ENCODE assay signal across 8 cellular contexts in genomic region chr4:101349346-101350064, GRCh38. TPM values are rescaled to one million over a fixed set of nuclear protein-coding genes. Genes with fewer than 3 reads are reported as not detected.
DNase-seq lines count a peak whose midpoint lies in the region; ATAC-seq and TF ChIP-seq lines count a peak whose summit lies in the region.

No MANE protein-coding gene starts in this region.

- peaks cover 13% of the 10 kb centered on the region for H3K79me2 ChIP-seq in SK-N-SH (ENCODE audit: insufficient read depth)

- TF ChIP-seq CTCF in SK-N-SH (IDR thresholded peaks at IDR 0.05) (no peak), activated B cell treated with CpG ODN at 0.5 μM for 24 hours (IDR thresholded peaks at IDR 0.05) (no peak), right lobe of liver (IDR thresholded peaks at IDR 0.05) (no peak), osteocyte (IDR thresholded peaks at IDR 0.05) (no peak)

- H3K36me3 Mint-ChIP-seq in activated B cell treated with CpG ODN at 0.5 μM for 24 hours (ENCODE audit: low read depth) (peaks cover 17% of the 10 kb centered on the region), osteocyte (ENCODE audit: unreplicated experiment) (no peaks in the 10 kb centered on the region)

- peaks cover 31% of the 10 kb centered on the region for H3K4me1 Mint-ChIP-seq in activated B cell treated with CpG ODN at 0.5 μM for 24 hours
- peaks cover 24% of the 10 kb centered on the region for H3K4me1 Mint-ChIP-seq in osteocyte (ENCODE audit: unreplicated experiment)

- H3K9me3 ChIP-seq in SK-N-SH (no peaks in the 10 kb centered on the region), right lobe of liver (no peaks in the 10 kb centered on the region)

- H3K27me3 ChIP-seq in SK-N-SH (ENCODE audit: insufficient read depth), result no peaks in the 10 kb centered on the region
- H3K27me3 ChIP-seq in right lobe of liver, result no peaks in the 10 kb centered on the region

- peak overlapping the region; percentile 94 for H3K4me2 ChIP-seq in SK-N-SH

- H3K9me3 Mint-ChIP-seq in activated B cell treated with CpG ODN at 0.5 μM for 24 hours (no peaks in the 10 kb centered on the region), osteocyte (ENCODE audit: unreplicated experiment) (no peaks in the 10 kb centered on the region)

- H2AFZ ChIP-seq in SK-N-SH (ENCODE audit: low read depth), result no peak overlapping the region

- peak overlapping the region; percentile 29 to 95; a peak in 2 of 4 replicates for H3K27ac ChIP-seq in SK-N-SH (ENCODE audit: low read depth in 2 of 2, low read length in 1 of 2)
- no peak overlapping the region for H3K27ac ChIP-seq in right lobe of liver

- intact Hi-C loops in activated B cell treated with CpG ODN at 0.5 μM for 24 hours (cut with micrococcal nuclease) (loop anchor here (5.0 to 10.0 kb wide), 9 partner anchors 178 to 1787 kb away; partner anchors contain the start of genes SLC9B2, TRMT10A and UBE2D3), right lobe of liver (cut with DNase I) (no loop called here)

- 74% methylated on average over 4 of the region's 4 CpGs for WGBS in SK-N-SH (ENCODE audit: low lambda C conversion rate)
- WGBS in right lobe of liver (ENCODE audit: insufficient coverage, low coverage, low lambda C conversion rate, missing lambda C conversion rate), result 47% methylated on average over 4 of the region's 4 CpGs

- no peak for TF ChIP-seq POLR2A in right lobe of liver (IDR thresholded peaks at IDR 0.05)

- H3K27me3 Mint-ChIP-seq in activated B cell treated with CpG ODN at 0.5 μM for 24 hours (no peaks in the 10 kb centered on the region), osteocyte (ENCODE audit: unreplicated experiment) (no peaks in the 10 kb centered on the region)

- peaks cover 5 to 23% of the 10 kb centered on the region in 2 experiments for H3K4me1 ChIP-seq in SK-N-SH (ENCODE audit: control insufficient read depth in 1 of 2, insufficient read depth in 2 of 2, low read depth in 1 of 2, low read length in 1 of 2)
- H3K4me1 ChIP-seq in right lobe of liver, result no peaks in the 10 kb centered on the region

- H3K9me2 ChIP-seq in SK-N-SH, result no peaks in the 10 kb centered on the region

- no peaks in the 10 kb centered on the region for H3K36me3 ChIP-seq in SK-N-SH (replicated peaks in 1 of 2; ENCODE audit: control insufficient read depth in 1 of 2, insufficient read depth in 2 of 2, low read length in 1 of 2)
- no peaks in the 10 kb centered on the region for H3K36me3 ChIP-seq in right lobe of liver

- CTCF ChIA-PET in SK-N-SH (lab: Yijun Ruan, JAX), result no interaction called here
- CTCF ChIA-PET in activated B cell treated with CpG ODN at 0.5 μM for 24 hours (lab: Charles Lee), result interaction anchor here (1.0 kb wide), 1 partner anchor 330 kb away, joined by 5 read pairs; no protein-coding TSS in a partner anchor

- H3K4me3 Mint-ChIP-seq in activated B cell treated with CpG ODN at 0.5 μM for 24 hours (peak overlapping the region; percentile 94), osteocyte (ENCODE audit: unreplicated experiment) (no peak overlapping the region)

- no peak overlapping the region for H3K4me3 ChIP-seq in SK-N-SH (ENCODE audit: low read depth in 2 of 2, low read length in 1 of 2)
- H3K4me3 ChIP-seq in right lobe of liver, result no peak overlapping the region

- peaks cover 30% of the 10 kb centered on the region for H3F3A ChIP-seq in SK-N-SH (replicated peaks; ENCODE audit: insufficient read depth)

- ATAC-seq in SK-N-SH treated with all-trans-retinoic acid at 6 μM for 48 hours, result no peak
- no peak for ATAC-seq in activated B cell treated with CpG ODN at 0.5 μM for 24 hours (ENCODE audit: low read depth)
- ATAC-seq in right lobe of liver, result no peak
- ATAC-seq in HG03571 (IDR thresholded peaks at IDR 0.05; ENCODE audit: unreplicated experiment), result no peak

- POLR2A ChIA-PET in SK-N-SH (lab: Yijun Ruan, JAX) (no interaction called here), activated B cell treated with CpG ODN at 0.5 μM for 24 hours (lab: Charles Lee) (interaction anchor here (0.7 kb wide), 2 partner anchors 215 to 442 kb away, joined by 3 to 4 read pairs; no protein-coding TSS in a partner anchor)

- H3K27ac Mint-ChIP-seq in activated B cell treated with CpG ODN at 0.5 μM for 24 hours (no peak overlapping the region), osteocyte (ENCODE audit: unreplicated experiment) (no peak overlapping the region)

- DNase-seq in SK-N-SH, result peak; percentile 36
- DNase-seq in activated B cell treated with CpG ODN at 0.5 μM for 24 hours, result no peak
- peak; percentile 57 to 67 (median 60) for DNase-seq in right lobe of liver
- DNase-seq in ureter (ENCODE audit: low spot score), result peak; percentile 63
- no peak for DNase-seq in osteocyte (ENCODE audit: extremely low spot score, unreplicated experiment)
- DNase-seq in OCI-M2 (lab: John Stamatoyannopoulos, UW; ENCODE audit: unreplicated experiment), result no peak

- peak in 1 of 2 experiments; percentile 58; a peak in 1 of 4 replicates for TF ChIP-seq EP300 in SK-N-SH (IDR thresholded peaks at IDR 0.05; ENCODE audit: borderline replicate concordance in 1 of 2, low read depth in 1 of 2, low read length in 1 of 2)

- H3K9ac ChIP-seq in SK-N-SH, result peak overlapping the region; percentile 78; the same call in 1 of the 2 replicates

- no peak for TF ChIP-seq RAD21 in SK-N-SH (IDR thresholded peaks at IDR 0.05; ENCODE audit: low read length)

- peaks cover 12% of the 10 kb centered on the region for H4K20me1 ChIP-seq in SK-N-SH (ENCODE audit: insufficient read depth)

TF ChIP-seq in SK-N-SH, 30 proteins besides CTCF, POLR2A, EP300 and RAD21 (continues in another document):
- TF ChIP-seq, protein P1, sequence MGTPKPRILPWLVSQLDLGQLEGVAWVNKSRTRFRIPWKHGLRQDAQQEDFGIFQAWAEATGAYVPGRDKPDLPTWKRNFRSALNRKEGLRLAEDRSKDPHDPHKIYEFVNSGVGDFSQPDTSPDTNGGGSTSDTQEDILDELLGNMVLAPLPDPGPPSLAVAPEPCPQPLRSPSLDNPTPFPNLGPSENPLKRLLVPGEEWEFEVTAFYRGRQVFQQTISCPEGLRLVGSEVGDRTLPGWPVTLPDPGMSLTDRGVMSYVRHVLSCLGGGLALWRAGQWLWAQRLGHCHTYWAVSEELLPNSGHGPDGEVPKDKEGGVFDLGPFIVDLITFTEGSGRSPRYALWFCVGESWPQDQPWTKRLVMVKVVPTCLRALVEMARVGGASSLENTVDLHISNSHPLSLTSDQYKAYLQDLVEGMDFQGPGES (IDR thresholded peaks at IDR 0.05; ENCODE audit: low read depth, low read length), result no peak
- TF ChIP-seq FOSL2 (IDR thresholded peaks at IDR 0.05; ENCODE audit: borderline replicate concordance, low read depth), result no peak
- TF ChIP-seq YY1 (IDR thresholded peaks at IDR 0.05; ENCODE audit: low read depth), result no peak
- peak; percentile 93 for TF ChIP-seq RFX5 (IDR thresholded peaks at IDR 0.05; ENCODE audit: low read length)
- no peak for TF ChIP-seq FOXJ3 (CRISPR knock-in tag; IDR thresholded peaks at IDR 0.05)
- TF ChIP-seq USF1 (IDR thresholded peaks at IDR 0.05; ENCODE audit: borderline replicate concordance, low read depth), result no peak
- no peak for TF ChIP-seq MAX (IDR thresholded peaks at IDR 0.05; ENCODE audit: low read depth)
- TF ChIP-seq POLR2AphosphoS5 (IDR thresholded peaks at IDR 0.05; ENCODE audit: low read depth, low read length), result no peak

TF ChIP-seq in SK-N-SH treated with all-trans-retinoic acid at 6 μM for 48 hours, 23 proteins besides CTCF, POLR2A, EP300 and RAD21 (continues in another document):
- TF ChIP-seq ARNTL (CRISPR knock-in tag; IDR thresholded peaks at IDR 0.05; ENCODE audit: borderline replicate concordance, low read depth), result no peak
- TF ChIP-seq TCF4 (CRISPR knock-in tag; IDR thresholded peaks at IDR 0.05; ENCODE audit: borderline replicate concordance), result no peak
- TF ChIP-seq TOX (CRISPR knock-in tag; IDR thresholded peaks at IDR 0.05; ENCODE audit: borderline replicate concordance), result no peak
- no peak for TF ChIP-seq PPARA (CRISPR knock-in tag; IDR thresholded peaks at IDR 0.05; ENCODE audit: borderline replicate concordance)
- no peak for TF ChIP-seq POU6F1 (CRISPR knock-in tag; IDR thresholded peaks at IDR 0.05; ENCODE audit: borderline replicate concordance, low read depth)
- TF ChIP-seq OSR1 (CRISPR knock-in tag; IDR thresholded peaks at IDR 0.05), result no peak
- no peak for TF ChIP-seq ESRRG (CRISPR knock-in tag; IDR thresholded peaks at IDR 0.05)
- TF ChIP-seq, protein P2, sequence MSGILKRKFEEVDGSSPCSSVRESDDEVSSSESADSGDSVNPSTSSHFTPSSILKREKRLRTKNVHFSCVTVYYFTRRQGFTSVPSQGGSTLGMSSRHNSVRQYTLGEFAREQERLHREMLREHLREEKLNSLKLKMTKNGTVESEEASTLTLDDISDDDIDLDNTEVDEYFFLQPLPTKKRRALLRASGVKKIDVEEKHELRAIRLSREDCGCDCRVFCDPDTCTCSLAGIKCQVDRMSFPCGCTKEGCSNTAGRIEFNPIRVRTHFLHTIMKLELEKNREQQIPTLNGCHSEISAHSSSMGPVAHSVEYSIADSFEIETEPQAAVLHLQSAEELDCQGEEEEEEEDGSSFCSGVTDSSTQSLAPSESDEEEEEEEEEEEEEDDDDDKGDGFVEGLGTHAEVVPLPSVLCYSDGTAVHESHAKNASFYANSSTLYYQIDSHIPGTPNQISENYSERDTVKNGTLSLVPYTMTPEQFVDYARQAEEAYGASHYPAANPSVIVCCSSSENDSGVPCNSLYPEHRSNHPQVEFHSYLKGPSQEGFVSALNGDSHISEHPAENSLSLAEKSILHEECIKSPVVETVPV (CRISPR knock-in tag; IDR thresholded peaks at IDR 0.05), result no peak
- no peak for TF ChIP-seq ZFP30 (CRISPR knock-in tag; IDR thresholded peaks at IDR 0.05)
- TF ChIP-seq RARB (CRISPR knock-in tag; IDR thresholded peaks at IDR 0.05), result no peak
- no peak for TF ChIP-seq ISL1 (CRISPR knock-in tag; IDR thresholded peaks at IDR 0.05)
- no peak for TF ChIP-seq CSDC2 (CRISPR knock-in tag; IDR thresholded peaks at IDR 0.05)

RNA-seq across cellular contexts. Expression of gene PPP3CA, which starts 2.2 kb away (rescaled TPM):
- polyA plus RNA-seq in SK-N-SH (2012; rRNA removed), result 10.5 and 10.7 TPM in 2 replicates
- polyA plus RNA-seq in SK-N-SH (2012; cell fraction: cytosol; rRNA removed), result 11.9 and 13.2 TPM in 2 replicates
- polyA plus RNA-seq in SK-N-SH (2012; cell fraction: nucleus; rRNA removed), result 4.6 and 7.9 TPM in 2 replicates
- total RNA-seq in activated B cell treated with CpG ODN at 0.5 μM for 24 hours, result 72.8 and 78.8 TPM in 2 replicates
- 10 to 100 TPM; 12.1 to 14.5 (median 13.1) TPM for total RNA-seq in right lobe of liver
- 36.2 TPM for total RNA-seq in ureter
- 40.5 and 41.5 TPM in 2 replicates for total RNA-seq in osteocyte

Comparison
In these comparisons a context has a peak if more than half of its experiments do, and no peak if none do; other contexts are left out.
1. DNase-seq: peak in SK-N-SH (single experiment), right lobe of liver (3 of 3) and ureter (single experiment); none in activated B cell treated with CpG ODN at 0.5 μM for 24 hours (single experiment), osteocyte (single experiment) and OCI-M2 (single experiment).
2. H3K27ac ChIP-seq: peak in SK-N-SH (2 of 2); none in right lobe of liver (0 of 3).